1 cellular context compared by ENCODE assay signal in genomic region chr7:30149640-30150272, GRCh38.
TF ChIP-seq lines count a peak whose summit lies in the region.

No MANE protein-coding gene starts in this region.

TF ChIP-seq in K562, 482 proteins besides CTCF, POLR2A, EP300 and RAD21 (continued from another document):
- TF ChIP-seq ETV1 (tag; conservative IDR thresholded peaks at IDR 0.05; ENCODE audit: low read depth): no peak
- no peak for TF ChIP-seq SRF (CRISPR knock-in tag; IDR thresholded peaks at IDR 0.05)
- TF ChIP-seq SMARCA5 (IDR thresholded peaks at IDR 0.05): peak; percentile 84
- TF ChIP-seq BCOR (IDR thresholded peaks at IDR 0.05): peak; percentile 98
- TF ChIP-seq CHD4 (IDR thresholded peaks at IDR 0.05; ENCODE audit: insufficient read depth, insufficient replicate concordance, low read depth, low read length, poor library complexity, severe bottlenecking): peak; percentile 41
- TF ChIP-seq MAFF (IDR thresholded peaks at IDR 0.05; ENCODE audit: low read length): no peak
- no peak for TF ChIP-seq NFXL1 (CRISPR knock-in tag; IDR thresholded peaks at IDR 0.05)
- TF ChIP-seq EHMT2 (IDR thresholded peaks at IDR 0.05): no peak
- 0 out of 2 replicates have a peak, but pooled peaks have one; percentile 52 for TF ChIP-seq HDGF (IDR thresholded peaks at IDR 0.05)
- TF ChIP-seq CCAR2 (IDR thresholded peaks at IDR 0.05; ENCODE audit: low read depth, low read length): no peak
- TF ChIP-seq HMG20A (CRISPR knock-in tag; conservative IDR thresholded peaks at IDR 0.05): no peak
- no peak for TF ChIP-seq TEAD1 (CRISPR knock-in tag; IDR thresholded peaks at IDR 0.05)
- TF ChIP-seq ADNP (tag; IDR thresholded peaks at IDR 0.05): peak; percentile 94
- no peak for TF ChIP-seq ZNF76 (CRISPR knock-in tag; IDR thresholded peaks at IDR 0.05; ENCODE audit: borderline replicate concordance)
- no peak for TF ChIP-seq BRCA1 (IDR thresholded peaks at IDR 0.05)
- TF ChIP-seq BRCA1 (CRISPR knock-in tag; IDR thresholded peaks at IDR 0.05): no peak
- no peak for TF ChIP-seq ATF7 (IDR thresholded peaks at IDR 0.05)
- no peak for TF ChIP-seq MCM2 (IDR thresholded peaks at IDR 0.05; ENCODE audit: low read depth)
- TF ChIP-seq ELF4 (CRISPR knock-in tag; IDR thresholded peaks at IDR 0.05): no peak
- TF ChIP-seq TAF15 (IDR thresholded peaks at IDR 0.05; ENCODE audit: low read depth, low read length): no peak
- no peak for TF ChIP-seq ZNF655 (CRISPR knock-in tag; IDR thresholded peaks at IDR 0.05)
- no peak for TF ChIP-seq NELFE (IDR thresholded peaks at IDR 0.05; ENCODE audit: insufficient read depth, insufficient read length)
